In genomic region chr2:4992226-4992625, GRCh38 we compare ENCODE assay signal across 15 cellular contexts.
DNase-seq lines count a peak whose midpoint lies in the region; ATAC-seq and TF ChIP-seq lines count a peak whose summit lies in the region.
"Had no signal": no experiment of that assay in that cellular context is flagged by ENCODE, and none has a peak within 500 bp of the region (broad histone marks: within the 10 kb centered on the region; RNA-seq: fewer than 3 reads in every experiment).

No MANE protein-coding gene starts in this region.

- H3K27me3 ChIP-seq in left ventricle myocardium inferior (ENCODE audit: low read depth) (peaks cover 27% of the 10 kb centered on the region), testis (no peaks in the 10 kb centered on the region), Karpas-422 (ENCODE audit: low read length) (peaks cover 3% of the 10 kb centered on the region; the same call in 1 of the 2 replicates)
- H3K27me3 ChIP-seq: BE2C had no signal

- ATAC-seq in left cardiac atrium = no peak
- no peak for ATAC-seq in GM18870 (IDR thresholded peaks at IDR 0.05; ENCODE audit: unreplicated experiment)
- ATAC-seq: activated T-cell treated with anti-CD3 and anti-CD28 coated beads, Interleukin-2, amount 50 U/mL, for 72 hours; left colon had no signal

- intact Hi-C loops in left ventricle myocardium inferior (cut with micrococcal nuclease) = no loop called here
- intact Hi-C loops in left cardiac atrium (cut with DNase I) = no loop called here
- intact Hi-C loops in testis (cut with DNase I; ENCODE audit: low total_unique reads) = no loop called here
- intact Hi-C loops in activated CD4-positive, alpha-beta T cell treated with anti-CD3 and anti-CD28 coated beads, Interleukin-2, amount 10 ng/mL, durations not matched to agents 24 days and 14 days (cut with micrococcal nuclease) = no loop called here

- H3K4me3 ChIP-seq in left ventricle myocardium inferior = no peak overlapping the region
- no peak overlapping the region for H3K4me3 ChIP-seq in testis
- no peak overlapping the region for H3K4me3 ChIP-seq in Karpas-422 (ENCODE audit: low read length)
- H3K4me3 ChIP-seq: prostate gland had no signal

- H4K20me1 ChIP-seq in Karpas-422 (ENCODE audit: insufficient read depth, low read depth, low read length) = no peaks in the 10 kb centered on the region

- H3K4me3 Mint-ChIP-seq in chondrocyte (ENCODE audit: unreplicated experiment) = no peak overlapping the region
- no peak overlapping the region for H3K4me3 Mint-ChIP-seq in activated CD4-positive, alpha-beta T cell treated with anti-CD3 and anti-CD28 coated beads, Interleukin-2, amount 10 ng/mL, durations not matched to agents 24 days and 14 days
- H3K4me3 Mint-ChIP-seq: activated T-cell treated with anti-CD3 and anti-CD28 coated beads, Interleukin-2, amount 50 U/mL, for 72 hours had no signal

- no peaks in the 10 kb centered on the region for H3K4me1 Mint-ChIP-seq in chondrocyte (ENCODE audit: low read depth)
- H3K4me1 Mint-ChIP-seq in activated CD4-positive, alpha-beta T cell treated with anti-CD3 and anti-CD28 coated beads, Interleukin-2, amount 10 ng/mL, durations not matched to agents 24 days and 14 days = no peaks in the 10 kb centered on the region

- no peak for DNase-seq in left ventricle myocardium inferior
- no peak for DNase-seq in left cardiac atrium
- DNase-seq in NCI-H460 (ENCODE audit: extremely low read depth, low read depth) = peak; percentile 9
- no peak for DNase-seq in chondrocyte (ENCODE audit: low spot score)
- DNase-seq in testis = no peak
- no peak for DNase-seq in activated CD4-positive, alpha-beta T cell treated with anti-CD3 and anti-CD28 coated beads, Interleukin-2, amount 10 ng/mL, durations not matched to agents 24 days and 14 days
- no peak for DNase-seq in Karpas-422
- DNase-seq: activated T-cell treated with anti-CD3 and anti-CD28 coated beads, Interleukin-2, amount 50 U/mL, for 72 hours; BE2C; Kasumi-1; left colon; NCI-H226 had no signal

- no peaks in the 10 kb centered on the region for H3K36me3 Mint-ChIP-seq in chondrocyte (ENCODE audit: low read depth)
- no peaks in the 10 kb centered on the region for H3K36me3 Mint-ChIP-seq in activated CD4-positive, alpha-beta T cell treated with anti-CD3 and anti-CD28 coated beads, Interleukin-2, amount 10 ng/mL, durations not matched to agents 24 days and 14 days (ENCODE audit: low read depth)

- H3K4me2 ChIP-seq in Karpas-422 (ENCODE audit: low read depth, low read length, poor library complexity, severe bottlenecking) = no peak overlapping the region

- 70 to 74% methylated on average over 4 of the region's 4 CpGs for WGBS in testis, 2 donors

- H3K27ac ChIP-seq in left ventricle myocardium inferior (replicated peaks) (no peak overlapping the region), testis (no peak overlapping the region), Karpas-422 (ENCODE audit: low read length) (no peak overlapping the region)
- H3K27ac ChIP-seq: epithelial cell of prostate, prostate gland had no signal

- H3K4me1 ChIP-seq in left ventricle myocardium inferior = no peaks in the 10 kb centered on the region
- no peaks in the 10 kb centered on the region for H3K4me1 ChIP-seq in testis
- H3K4me1 ChIP-seq in Karpas-422 (ENCODE audit: low read length) = peaks cover 6% of the 10 kb centered on the region
- H3K4me1 ChIP-seq: BE2C, prostate gland had no signal

- no peak overlapping the region for H3K27ac Mint-ChIP-seq in chondrocyte (ENCODE audit: unreplicated experiment)
- no peak overlapping the region for H3K27ac Mint-ChIP-seq in activated CD4-positive, alpha-beta T cell treated with anti-CD3 and anti-CD28 coated beads, Interleukin-2, amount 10 ng/mL, durations not matched to agents 24 days and 14 days
- H3K27ac Mint-ChIP-seq: activated T-cell treated with anti-CD3 and anti-CD28 coated beads, Interleukin-2, amount 50 U/mL, for 72 hours had no signal

- H3K27me3 Mint-ChIP-seq in chondrocyte (ENCODE audit: low read depth) = peaks cover 4% of the 10 kb centered on the region
- no peaks in the 10 kb centered on the region for H3K27me3 Mint-ChIP-seq in activated CD4-positive, alpha-beta T cell treated with anti-CD3 and anti-CD28 coated beads, Interleukin-2, amount 10 ng/mL, durations not matched to agents 24 days and 14 days

- peak; percentile 49 for TF ChIP-seq CTCF in left ventricle myocardium inferior (IDR thresholded peaks at IDR 0.05; ENCODE audit: borderline replicate concordance)
- TF ChIP-seq CTCF in chondrocyte (IDR thresholded peaks at IDR 0.05) = peak; percentile 64
- TF ChIP-seq CTCF in testis (IDR thresholded peaks at IDR 0.05) = no peak

- no peaks in the 10 kb centered on the region for H3K9me3 Mint-ChIP-seq in chondrocyte (ENCODE audit: low read depth)
- no peaks in the 10 kb centered on the region for H3K9me3 Mint-ChIP-seq in activated CD4-positive, alpha-beta T cell treated with anti-CD3 and anti-CD28 coated beads, Interleukin-2, amount 10 ng/mL, durations not matched to agents 24 days and 14 days

- H3K9me2 ChIP-seq in Karpas-422 (replicated peaks; ENCODE audit: insufficient read depth, low read length) = no peaks in the 10 kb centered on the region

- no peak overlapping the region for H3K9ac ChIP-seq in Karpas-422 (ENCODE audit: low read length)

- no peak for TF ChIP-seq POLR2A in testis (IDR thresholded peaks at IDR 0.05)

- H3K36me3 ChIP-seq in left ventricle myocardium inferior (no peaks in the 10 kb centered on the region), testis (ENCODE audit: low read depth, missing control alignments) (no peaks in the 10 kb centered on the region), Karpas-422 (ENCODE audit: insufficient read depth, low read length) (no peaks in the 10 kb centered on the region)
- H3K36me3 ChIP-seq: BE2C, prostate gland had no signal

- no peaks in the 10 kb centered on the region for H3K79me2 ChIP-seq in Karpas-422 (ENCODE audit: low read length)

- no peak overlapping the region for H2AFZ ChIP-seq in Karpas-422 (ENCODE audit: low read length)

- no peaks in the 10 kb centered on the region for H3K9me3 ChIP-seq in left ventricle myocardium inferior (replicated peaks)
- no peaks in the 10 kb centered on the region for H3K9me3 ChIP-seq in testis
- 0 out of 2 replicates have a peak, but pooled peaks cover 3% of the 10 kb centered on the region for H3K9me3 ChIP-seq in Karpas-422 (ENCODE audit: low read length)
- H3K9me3 ChIP-seq: BE2C, prostate gland had no signal

Comparison
In these comparisons a context has a peak if more than half of its experiments do, and no peak if none do; other contexts are left out.
1. CTCF ChIP-seq: peak in left ventricle myocardium inferior (single experiment) and chondrocyte (single experiment); none in testis (0 of 3).